Comparison of ENCODE assay signal across 22 cellular contexts in the genomic region with DNA sequence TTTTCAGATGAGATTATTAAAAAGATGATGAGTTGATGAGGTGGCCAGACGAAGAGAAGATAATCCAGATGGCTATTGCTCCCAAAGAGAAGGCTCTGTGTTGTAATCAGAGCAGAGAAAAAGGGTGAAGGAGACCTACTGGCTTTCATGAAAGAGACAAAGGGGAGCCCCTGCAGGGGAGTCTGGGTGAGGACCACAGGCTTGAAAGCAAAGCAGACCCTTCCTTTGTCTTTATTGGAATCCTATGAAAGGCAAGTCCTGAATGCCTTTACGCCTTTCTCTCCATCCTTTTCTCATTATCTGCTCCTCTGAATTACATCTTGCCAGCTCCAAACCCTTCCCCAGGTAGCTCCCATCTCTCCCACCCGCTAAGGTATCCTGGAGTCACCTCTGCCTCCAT.
DNase-seq lines count a peak whose midpoint lies in the region; ATAC-seq, FAIRE-seq and TF ChIP-seq lines count a peak whose summit lies in the region.
"Had no signal": no experiment of that assay in that cellular context is flagged by ENCODE, and none has a peak within 500 bp of the region (broad histone marks: within the 10 kb centered on the region; RNA-seq: fewer than 3 reads in every experiment).

No MANE protein-coding gene starts in this region.

- no peak for FAIRE-seq in endothelial cell of umbilical vein (lab: Jason Lieb, UNC)
- FAIRE-seq: A549 had no signal

- H3K36me3 ChIP-seq in H7 (replicated peaks; ENCODE audit: control insufficient read depth, insufficient read depth, low read length): no peaks in the 10 kb centered on the region
- H3K36me3 ChIP-seq in endothelial cell of umbilical vein (ENCODE audit: control insufficient read depth in 2 of 2, extremely low read depth in 1 of 2, insufficient read depth in 2 of 2, low read length in 2 of 2): no peaks in the 10 kb centered on the region
- H3K36me3 ChIP-seq in psoas muscle (ENCODE audit: insufficient read depth in 1 of 2, low read depth in 1 of 2): no peaks in the 10 kb centered on the region
- H3K36me3 ChIP-seq: BLaER1 treated with 17β-estradiol and CSF1 and Interleukin-3, amounts not matched to agents 10 nM and 100 nM had no signal

- peak overlapping the region; percentile 2 for H3K4me2 ChIP-seq in endothelial cell of umbilical vein (ENCODE audit: insufficient read depth, low read length)
- H3K4me2 ChIP-seq: A549, KMS-11, PC-9 had no signal

- peak overlapping the region; percentile 36 for H3K27ac ChIP-seq in endothelial cell of umbilical vein (ENCODE audit: insufficient read depth, low read depth, low read length)
- peak overlapping the region; percentile 97 for H3K27ac ChIP-seq in psoas muscle
- H3K27ac ChIP-seq: BLaER1 treated with 17β-estradiol and CSF1 and Interleukin-3, amounts not matched to agents 10 nM and 100 nM; KMS-11; PC-9 had no signal

- TF ChIP-seq POLR2A in endothelial cell of umbilical vein (IDR thresholded peaks at IDR 0.05; ENCODE audit: low read depth, low read length): no peak

- H3K4me3 ChIP-seq in H7 (ENCODE audit: insufficient read depth, low read depth, low read length) (no peak overlapping the region), endothelial cell of umbilical vein (replicated peaks in 1 of 3; ENCODE audit: insufficient read depth in 1 of 3, low read depth in 1 of 3, low read length in 3 of 3) (no peak overlapping the region), psoas muscle (no peak overlapping the region)
- H3K4me3 ChIP-seq: A549; BLaER1 treated with 17β-estradiol and CSF1 and Interleukin-3, amounts not matched to agents 10 nM and 100 nM; PC-9 had no signal

- 83 to 94% (median 85%) methylated on average over 3 of the region's 3 CpGs for WGBS in psoas muscle, 3 donors

- BruUV-seq in endothelial cell of umbilical vein (replicated peaks; lab: Mats Ljungman, UMichigan): no TSS peak

- H4K20me1 ChIP-seq in endothelial cell of umbilical vein (replicated peaks; ENCODE audit: control insufficient read depth, extremely low read depth, insufficient read depth, low read length): no peaks in the 10 kb centered on the region
- H4K20me1 ChIP-seq: BLaER1 treated with 17β-estradiol and CSF1 and Interleukin-3, amounts not matched to agents 10 nM and 100 nM had no signal

- dilution Hi-C loops in endothelial cell of umbilical vein (cut with MboI; ENCODE audit: extremely low pct_ligation_motif_present, low sequenced_read_pairs): no loop called here

- ATAC-seq in psoas muscle: no peak
- ATAC-seq in GM19463 (IDR thresholded peaks at IDR 0.05; ENCODE audit: unreplicated experiment): no peak
- ATAC-seq: A549, Right ventricle myocardium inferior had no signal

- H2AFZ ChIP-seq in endothelial cell of umbilical vein (ENCODE audit: low read depth, low read length): no peak overlapping the region
- H2AFZ ChIP-seq: PC-9 had no signal

- H3K79me2 ChIP-seq in endothelial cell of umbilical vein (ENCODE audit: control insufficient read depth, insufficient read depth, low read length): no peaks in the 10 kb centered on the region

- H3K9me1 ChIP-seq in endothelial cell of umbilical vein (replicated peaks; ENCODE audit: control insufficient read depth, extremely low read depth, insufficient read depth, low read length): no peaks in the 10 kb centered on the region

- H3K4me1 ChIP-seq in endothelial cell of umbilical vein (ENCODE audit: control insufficient read depth, extremely low read depth, insufficient read depth, low read length) (peaks cover 37% of the 10 kb centered on the region), psoas muscle (peaks cover 65% of the 10 kb centered on the region)

- no peaks in the 10 kb centered on the region for H3K27me3 ChIP-seq in H7 (ENCODE audit: control insufficient read depth, insufficient read depth, low read length)
- no peaks in the 10 kb centered on the region for H3K27me3 ChIP-seq in endothelial cell of umbilical vein (ENCODE audit: control insufficient read depth in 2 of 2, insufficient read depth in 2 of 2, low read length in 2 of 2)
- H3K27me3 ChIP-seq in psoas muscle (ENCODE audit: insufficient read depth in 3 of 3, low read length in 2 of 3): no peaks in the 10 kb centered on the region
- H3K27me3 ChIP-seq: BLaER1 treated with 17β-estradiol and CSF1 and Interleukin-3, amounts not matched to agents 10 nM and 100 nM had no signal

- H3K9me3 ChIP-seq in endothelial cell of umbilical vein (replicated peaks; ENCODE audit: control insufficient read depth, insufficient read depth, low read length) (no peaks in the 10 kb centered on the region), psoas muscle (no peaks in the 10 kb centered on the region)
- H3K9me3 ChIP-seq: A549 had no signal

- POLR2A ChIA-PET in endothelial cell of umbilical vein (lab: Charles Lee): no interaction called here

- intact Hi-C loops in endothelial cell of umbilical vein (cut with micrococcal nuclease) (no loop called here), psoas muscle (cut with DNase I) (loop anchor here (5.0 to 10.0 kb wide), 3 partner anchors 118 to 482 kb away; partner anchors contain the start of genes SIX1 (in 1 of the 2) and SIX4 (in 1 of the 2))

- H3K9ac ChIP-seq in endothelial cell of umbilical vein (replicated peaks; ENCODE audit: extremely low read depth, insufficient read depth, low read length): no peak overlapping the region
- H3K9ac ChIP-seq: BLaER1 treated with 17β-estradiol and CSF1 and Interleukin-3, amounts not matched to agents 10 nM and 100 nM; KMS-11 had no signal

- no peak for TF ChIP-seq CTCF in endothelial cell of umbilical vein (IDR thresholded peaks at IDR 0.05; ENCODE audit: extremely low read depth in 1 of 2, insufficient read depth in 1 of 2, low read depth in 1 of 2, low read length in 2 of 2)
- no peak for TF ChIP-seq CTCF in psoas muscle (IDR thresholded peaks at IDR 0.05)

- DNase-seq in H7 (peak; percentile 54), NCI-H524 treated with DMSO at 0.1 percent for 48 hours (lab: John Stamatoyannopoulos, UW) (peak; percentile 30), endothelial cell of umbilical vein (ENCODE audit: low read depth, low spot score) (no peak), psoas muscle (no peak), NCI-H226 (no peak), NCI-H345 treated with DMSO at 0.1 percent for 48 hours (lab: John Stamatoyannopoulos, UW; ENCODE audit: unreplicated experiment) (no peak)
- DNase-seq: AML-193; CD4-positive, alpha-beta memory T cell; COR-L47; DMS53; GOT3; HCEC 1CT; NCI-H1048; NCI-H1694; NCI-H2029 treated with DMSO at 0.1 percent for 48 hours; NCI-H446; PC-9 had no signal

- CTCF ChIA-PET in endothelial cell of umbilical vein (lab: Charles Lee): interaction anchor here (1.4 to 1.7 kb wide), 3 partner anchors 20 to 102 kb away, joined by 4 to 13 read pairs (median 5); no protein-coding TSS in a partner anchor

TF ChIP-seq in endothelial cell of umbilical vein, 7 proteins besides CTCF, POLR2A, EP300 and RAD21:
- TF ChIP-seq, protein P1, sequence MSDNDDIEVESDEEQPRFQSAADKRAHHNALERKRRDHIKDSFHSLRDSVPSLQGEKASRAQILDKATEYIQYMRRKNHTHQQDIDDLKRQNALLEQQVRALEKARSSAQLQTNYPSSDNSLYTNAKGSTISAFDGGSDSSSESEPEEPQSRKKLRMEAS (IDR thresholded peaks at IDR 0.05; ENCODE audit: insufficient read depth, insufficient read length): no peak
- no peak for TF ChIP-seq JUN (IDR thresholded peaks at IDR 0.05; ENCODE audit: borderline replicate concordance, insufficient read depth, insufficient read length, low read depth)
TF ChIP-seq in endothelial cell of umbilical vein: peak in this region for 0.

Comparison
In these comparisons a context has a peak if more than half of its experiments do, and no peak if none do; other contexts are left out.
1. DNase-seq: peak in H7 (single experiment) and NCI-H524 treated with DMSO at 0.1 percent for 48 hours (single experiment); none in endothelial cell of umbilical vein (single experiment), psoas muscle (0 of 2), NCI-H226 (single experiment) and NCI-H345 treated with DMSO at 0.1 percent for 48 hours (single experiment).